ENCODE assay signal across 1 cellular context in genomic region chr2:48104418-48104817, GRCh38.
TF ChIP-seq lines count a peak whose summit lies in the region.

No MANE protein-coding gene starts in this region.

TF ChIP-seq in HCT116, 20 proteins besides CTCF, POLR2A, EP300 and RAD21 (continued from another document):
- TF ChIP-seq REST (IDR thresholded peaks at IDR 0.05; ENCODE audit: low read depth) (no peak), SP1 (IDR thresholded peaks at IDR 0.05; ENCODE audit: low read depth) (no peak), MAX (IDR thresholded peaks at IDR 0.05) (no peak), EZH2phosphoT487 (IDR thresholded peaks at IDR 0.05; ENCODE audit: borderline replicate concordance) (no peak), ELF1 (IDR thresholded peaks at IDR 0.05; ENCODE audit: borderline replicate concordance, low read depth) (no peak), ZNF274 (IDR thresholded peaks at IDR 0.05; ENCODE audit: low read depth, low read length) (no peak), EZH2 (IDR thresholded peaks at IDR 0.05) (no peak), POLR2AphosphoS5 (IDR thresholded peaks at IDR 0.05; ENCODE audit: low read depth, low read length) (no peak), EGR1 (IDR thresholded peaks at IDR 0.05; ENCODE audit: low read depth) (no peak), CBX3 (IDR thresholded peaks at IDR 0.05; ENCODE audit: low read depth) (no peak), SRF (IDR thresholded peaks at IDR 0.05; ENCODE audit: low read depth) (no peak), ZFX (IDR thresholded peaks at IDR 0.05) (no peak), ATF3 (IDR thresholded peaks at IDR 0.05) (no peak), TCF7L2 (IDR thresholded peaks at IDR 0.05; ENCODE audit: borderline replicate concordance, extremely low read depth, insufficient read depth, insufficient read length) (no peak), ZBTB33 (IDR thresholded peaks at IDR 0.05; ENCODE audit: extremely low read depth, insufficient replicate concordance, low read length) (no peak), SIN3A (IDR thresholded peaks at IDR 0.05; ENCODE audit: low read depth) (no peak), FOSL1 (IDR thresholded peaks at IDR 0.05; ENCODE audit: low read depth) (no peak)
